ENCODE assay signal across 18 cellular contexts in genomic region chr10:34187201-34187600, GRCh38.
A peak's percentile ranks its signal among the peaks of the same experiment; 100 is the strongest.
DNase-seq lines count a peak whose midpoint lies in the region; ATAC-seq and TF ChIP-seq lines count a peak whose summit lies in the region.
"Had no signal": no experiment of that assay in that cellular context is flagged by ENCODE, and none has a peak within 500 bp of the region (broad histone marks: within the 10 kb centered on the region; RNA-seq: fewer than 3 reads in every experiment).

No MANE protein-coding gene starts in this region.

- H3K36me3 ChIP-seq in iPS-20b (ENCODE audit: insufficient read depth, low read depth, low read length) (no peaks in the 10 kb centered on the region), WERI-Rb-1 (no peaks in the 10 kb centered on the region)

- no peak overlapping the region for H2AFZ ChIP-seq in H9 (ENCODE audit: low read length)

- no peak overlapping the region for H2AK5ac ChIP-seq in H9 (ENCODE audit: insufficient read length, low read length)

- no peaks in the 10 kb centered on the region for H3K79me1 ChIP-seq in H9 (ENCODE audit: insufficient read depth, low read depth, low read length, poor library complexity, severe bottlenecking)

- H3K36me3 Mint-ChIP-seq in H9 (ENCODE audit: insufficient read depth in 1 of 3, low read depth in 3 of 3): no peaks in the 10 kb centered on the region; a peak in 2 of 7 replicates

- no peak overlapping the region for H3K56ac ChIP-seq in H9 (ENCODE audit: insufficient read length, low read depth, low read length)

- no peaks in the 10 kb centered on the region for H3K79me2 ChIP-seq in H9 (ENCODE audit: insufficient read depth, low read length)

- no peak overlapping the region for H2BK20ac ChIP-seq in H9 (ENCODE audit: low read depth, low read length, poor library complexity, severe bottlenecking)

- no peak for DNase-seq in H9
- DNase-seq in astrocyte of the spinal cord (ENCODE audit: low read depth, low spot score): peak; percentile 52
- peak; percentile 43 for DNase-seq in skeletal muscle cell (ENCODE audit: low read depth)
- no peak for DNase-seq in NCI-H748 (lab: John Stamatoyannopoulos, UW; ENCODE audit: unreplicated experiment)
- DNase-seq in activated CD4-positive, CD25-positive, alpha-beta regulatory T cell (lab: John Stamatoyannopoulos, UW): no peak
- no peak for DNase-seq in WERI-Rb-1
- DNase-seq: activated CD4-positive, alpha-beta T cell treated with anti-CD3 and anti-CD28 coated beads for 48 hours; dorsolateral prefrontal cortex; GF-D8; left colon; NCI-H1105 treated with DMSO at 0.1 percent for 48 hours; NCI-H748 treated with DMSO at 0.1 percent for 48 hours; stimulated activated CD4-positive, alpha-beta T cell treated with anti-CD3 and anti-CD28 coated beads, Interleukin-12 subunit alpha, Interleukin-12 subunit beta, amount 100 ng/mL, for 4 hours; T-helper 9 cell had no signal

- H3K4me2 ChIP-seq in H9 (ENCODE audit: insufficient read depth, insufficient read length, low read length): no peak overlapping the region

- no peaks in the 10 kb centered on the region for H3K27me3 Mint-ChIP-seq in H9 (ENCODE audit: low read depth)
- H3K27me3 Mint-ChIP-seq: B cell, progenitor cell of endocrine pancreas had no signal

- in situ Hi-C loops in astrocyte of the spinal cord (cut with HindIII; ENCODE audit: low sequenced_read_pairs): no loop called here

- H3K23me2 ChIP-seq in H9 (ENCODE audit: insufficient read length, low read depth, low read length, poor library complexity, severe bottlenecking): no peaks in the 10 kb centered on the region

- peaks cover 27% of the 10 kb centered on the region; the same call in 1 of the 2 replicates for H3K4me1 ChIP-seq in H9 (ENCODE audit: insufficient read depth, low read length)
- H3K4me1 ChIP-seq in iPS-20b (ENCODE audit: insufficient read depth, low read length): peaks cover 54% of the 10 kb centered on the region

- no peak for TF ChIP-seq CTCF in H9 (conservative IDR thresholded peaks at IDR 0.05)
- no peak for TF ChIP-seq CTCF in astrocyte of the spinal cord (IDR thresholded peaks at IDR 0.05; ENCODE audit: low read depth, low read length)
- no peak for TF ChIP-seq CTCF in WERI-Rb-1 (IDR thresholded peaks at IDR 0.05; ENCODE audit: low read depth, low read length)

- H3T11ph ChIP-seq in H9 (ENCODE audit: low read length): no peak overlapping the region

- H4K8ac ChIP-seq in H9 (replicated peaks; ENCODE audit: insufficient read length, low read depth, low read length): no peak overlapping the region

- no peak overlapping the region for H4K5ac ChIP-seq in H9 (ENCODE audit: insufficient read length, low read depth, low read length)

- H3K27ac ChIP-seq in H9 (ENCODE audit: insufficient read length, low read depth, low read length): no peak overlapping the region
- H3K27ac ChIP-seq in iPS-20b (ENCODE audit: low read length): peak overlapping the region; percentile 24
- H3K27ac ChIP-seq in WERI-Rb-1: no peak overlapping the region

- H2BK120ac ChIP-seq in H9 (ENCODE audit: low read depth, low read length, poor library complexity, severe bottlenecking): no peak overlapping the region

- no peak overlapping the region for H3K18ac ChIP-seq in H9 (ENCODE audit: insufficient read length, low read depth, low read length)

- H3K27me3 ChIP-seq in H9 (ENCODE audit: insufficient read depth, low read length): no peaks in the 10 kb centered on the region
- H3K27me3 ChIP-seq in iPS-20b (ENCODE audit: insufficient read depth, low read length): no peaks in the 10 kb centered on the region; the same call in 1 of the 2 replicates
- no peaks in the 10 kb centered on the region for H3K27me3 ChIP-seq in WERI-Rb-1 (ENCODE audit: insufficient read depth, low read depth, severe bottlenecking)

- whole genome bisulfite sequencing in H9 (ENCODE audit: extremely low coverage, insufficient read length, low lambda C conversion rate): no CpG with 5 or more reads among the region's 1 CpG

- no peak overlapping the region for H3K4me3 ChIP-seq in astrocyte of the spinal cord (ENCODE audit: low read depth, low read length)
- no peak overlapping the region for H3K4me3 ChIP-seq in iPS-20b (ENCODE audit: low read length)
- no peak overlapping the region for H3K4me3 ChIP-seq in skeletal muscle cell (ENCODE audit: low read depth, low read length)
- no peak overlapping the region for H3K4me3 ChIP-seq in WERI-Rb-1 (ENCODE audit: low read depth, low read length)
- H3K4me3 ChIP-seq: dorsolateral prefrontal cortex had no signal

- H3K27ac Mint-ChIP-seq in H9: peak overlapping the region in 2 of 3 experiments; percentile 88 to 95; a peak in 5 of 7 replicates
- H3K27ac Mint-ChIP-seq: B cell had no signal

- H3K9me3 ChIP-seq in H9 (ENCODE audit: control insufficient read depth, low read depth, low read length) (no peaks in the 10 kb centered on the region), iPS-20b (ENCODE audit: insufficient read depth, low read depth, low read length) (no peaks in the 10 kb centered on the region), WERI-Rb-1 (ENCODE audit: severe bottlenecking) (no peaks in the 10 kb centered on the region)

- no peak overlapping the region for H4K91ac ChIP-seq in H9 (ENCODE audit: insufficient read length, low read depth, low read length)

- no peak overlapping the region for H3K9ac ChIP-seq in H9 (ENCODE audit: extremely low read depth, insufficient read length, low read length)
- peak overlapping the region; percentile 17; the same call in 1 of the 2 replicates for H3K9ac ChIP-seq in iPS-20b (ENCODE audit: low read depth, low read length)

- no peaks in the 10 kb centered on the region for H3K9me3 Mint-ChIP-seq in H9

- no peak overlapping the region for H2BK5ac ChIP-seq in H9 (ENCODE audit: insufficient read length, low read length)

- H3K4me1 Mint-ChIP-seq in H9: peaks cover 69 to 78% of the 10 kb centered on the region in 2 experiments
- H3K4me1 Mint-ChIP-seq: B cell had no signal

- no peak overlapping the region for H3K14ac ChIP-seq in H9 (ENCODE audit: insufficient read depth, low read length)

- H3K4ac ChIP-seq in H9 (ENCODE audit: low read depth, low read length): no peak overlapping the region

- no peaks in the 10 kb centered on the region for H4K20me1 ChIP-seq in H9 (ENCODE audit: control insufficient read depth, insufficient read depth, insufficient read length)

- no peak overlapping the region for H3K23ac ChIP-seq in H9 (ENCODE audit: insufficient read length, low read depth, low read length)

- no peak overlapping the region for H2BK12ac ChIP-seq in H9 (ENCODE audit: insufficient read length, low read depth, low read length)

- no peak overlapping the region for H2BK15ac ChIP-seq in H9 (ENCODE audit: low read depth, low read length)

- H3K4me3 Mint-ChIP-seq in H9: no peak overlapping the region
- H3K4me3 Mint-ChIP-seq: B cell had no signal

- ATAC-seq in GM19463 (IDR thresholded peaks at IDR 0.05; ENCODE audit: unreplicated experiment): no peak
- ATAC-seq: left colon had no signal

Comparison
In these comparisons a context has a peak if more than half of its experiments do, and no peak if none do; other contexts are left out.
1. DNase-seq: peak in astrocyte of the spinal cord (single experiment) and skeletal muscle cell (single experiment); none in H9 (single experiment), NCI-H748 (single experiment), activated CD4-positive, CD25-positive, alpha-beta regulatory T cell (0 of 4) and WERI-Rb-1 (single experiment).